9 cellular contexts compared by ENCODE assay signal in genomic region chr2:179253226-179253625, GRCh38. TPM values are rescaled to one million over a fixed set of nuclear protein-coding genes. Genes with fewer than 3 reads are reported as not detected.
DNase-seq lines count a peak whose midpoint lies in the region; ATAC-seq and TF ChIP-seq lines count a peak whose summit lies in the region.
"Had no signal": no experiment of that assay in that cellular context is flagged by ENCODE, and none has a peak within 500 bp of the region (broad histone marks: within the 10 kb centered on the region; RNA-seq: fewer than 3 reads in every experiment).

No MANE protein-coding gene starts in this region.

- H3K4me1 Mint-ChIP-seq in natural killer cell, result peaks cover 42 to 43% of the 10 kb centered on the region in 2 donors
- H3K4me1 Mint-ChIP-seq in chondrocyte (ENCODE audit: low read depth), result peaks cover 20% of the 10 kb centered on the region

- H3K9me3 Mint-ChIP-seq in natural killer cell (no peaks in the 10 kb centered on the region), chondrocyte (ENCODE audit: low read depth) (peaks cover 12% of the 10 kb centered on the region)

- ATAC-seq in GM19324 (IDR thresholded peaks at IDR 0.05; ENCODE audit: low FRiP score, unreplicated experiment) (peak; percentile 42), HG02588 (IDR thresholded peaks at IDR 0.05; ENCODE audit: unreplicated experiment) (peak; percentile 66), HG03521 (IDR thresholded peaks at IDR 0.05; ENCODE audit: unreplicated experiment) (peak; percentile 53), natural killer cell (peak; percentile 49 to 73 (median 61))
- ATAC-seq: upper lobe of right lung had no signal

- intact Hi-C loops in natural killer cell (cut with micrococcal nuclease), result no loop called here

- peak overlapping the region; percentile 63 to 67 for H3K27ac Mint-ChIP-seq in natural killer cell
- no peak overlapping the region for H3K27ac Mint-ChIP-seq in chondrocyte (ENCODE audit: unreplicated experiment)

- H3K27ac ChIP-seq in coronary artery, result no peak overlapping the region
- H3K27ac ChIP-seq: upper lobe of right lung had no signal

- no peak overlapping the region for H3K4me3 ChIP-seq in coronary artery
- H3K4me3 ChIP-seq: upper lobe of right lung had no signal

- no peaks in the 10 kb centered on the region for H3K36me3 Mint-ChIP-seq in natural killer cell
- peaks cover 5% of the 10 kb centered on the region for H3K36me3 Mint-ChIP-seq in chondrocyte (ENCODE audit: low read depth)

- DNase-seq in natural killer cell, result no peak
- no peak for DNase-seq in coronary artery (ENCODE audit: low spot score)
- DNase-seq in chondrocyte (ENCODE audit: low spot score), result no peak
- no peak for DNase-seq in NCI-H2107 treated with DMSO at 0.1 percent for 48 hours (lab: John Stamatoyannopoulos, UW; ENCODE audit: unreplicated experiment)
- DNase-seq: T-helper 2 cell, upper lobe of right lung had no signal

- H3K27me3 Mint-ChIP-seq in natural killer cell (ENCODE audit: low read depth in 2 of 2) (no peaks in the 10 kb centered on the region), chondrocyte (ENCODE audit: low read depth) (no peaks in the 10 kb centered on the region)

- H3K4me3 Mint-ChIP-seq in natural killer cell (peak overlapping the region; percentile 43), chondrocyte (ENCODE audit: unreplicated experiment) (no peak overlapping the region)

- TF ChIP-seq CTCF in natural killer cell (IDR thresholded peaks at IDR 0.05) (no peak), coronary artery (IDR thresholded peaks at IDR 0.05) (no peak), chondrocyte (IDR thresholded peaks at IDR 0.05) (no peak)

RNA-seq across cellular contexts. Expression of gene SESTD1, which starts 11.4 kb away (rescaled TPM):
- total RNA-seq in natural killer cell, result 10 to 100 TPM; 14.7 to 25.2 (median 19.0) TPM
- total RNA-seq in chondrocyte, result 67.0 to 101 TPM (median 97.7 TPM) in 3 replicates
